ENCODE assay signal across 9 cellular contexts in genomic region chr11:47415091-47415854, GRCh38. TPM values are rescaled to one million over a fixed set of nuclear protein-coding genes. Genes with fewer than 3 reads are reported as not detected.
DNase-seq lines count a peak whose midpoint lies in the region; ATAC-seq and TF ChIP-seq lines count a peak whose summit lies in the region.
"Had no signal": no experiment of that assay in that cellular context is flagged by ENCODE, and none has a peak within 500 bp of the region (broad histone marks: within the 10 kb centered on the region; RNA-seq: fewer than 3 reads in every experiment).

No MANE protein-coding gene starts in this region.

- peak overlapping the region; percentile 81 for H3K27ac ChIP-seq in fibroblast of lung (ENCODE audit: insufficient read depth, low read length)

- H2AFZ ChIP-seq in fibroblast of lung (ENCODE audit: low read length), result no peak overlapping the region

- DNase-seq in fibroblast of lung (ENCODE audit: low read depth in 2 of 2), result no peak
- DNase-seq in ureter (ENCODE audit: low spot score), result no peak
- DNase-seq in NCI-H1092 treated with DMSO at 0.1 percent for 48 hours (lab: John Stamatoyannopoulos, UW), result no peak
- DNase-seq in NOMO-1 (lab: John Stamatoyannopoulos, UW; ENCODE audit: unreplicated experiment in 2 of 2), result no peak
- DNase-seq: effector memory CD8-positive, alpha-beta T cell; NK-92 treated with Interleukin-12 subunit alpha and Interleukin-12 subunit beta, amount 100 ng/mL, for 24 hours had no signal

- no peak overlapping the region for H3K4me3 Mint-ChIP-seq in stimulated activated memory B cell treated with anti-CD40 and anti-IgM and Interleukin-4, amounts not matched to agents 10 μg/mL and 1 μg/mL and 100 μg/mL, for 72 hours
- H3K4me3 Mint-ChIP-seq: effector memory CD8-positive, alpha-beta T cell had no signal

- no peaks in the 10 kb centered on the region for H3K27me3 ChIP-seq in fibroblast of lung (ENCODE audit: control insufficient read depth, insufficient read depth, low read length)

- H3K36me3 Mint-ChIP-seq in stimulated activated memory B cell treated with anti-CD40 and anti-IgM and Interleukin-4, amounts not matched to agents 10 μg/mL and 1 μg/mL and 100 μg/mL, for 72 hours, result peaks cover 52% of the 10 kb centered on the region

- H3K27me3 Mint-ChIP-seq in stimulated activated memory B cell treated with anti-CD40 and anti-IgM and Interleukin-4, amounts not matched to agents 10 μg/mL and 1 μg/mL and 100 μg/mL, for 72 hours, result no peaks in the 10 kb centered on the region
- H3K27me3 Mint-ChIP-seq: effector memory CD8-positive, alpha-beta T cell had no signal

- H3K9me3 ChIP-seq in fibroblast of lung (ENCODE audit: control insufficient read depth, insufficient read depth, low read depth, low read length), result no peaks in the 10 kb centered on the region

- H4K20me1 ChIP-seq in fibroblast of lung (ENCODE audit: control insufficient read depth, extremely low read depth, insufficient read depth, low read length), result no peaks in the 10 kb centered on the region

- H3K36me3 ChIP-seq in fibroblast of lung (ENCODE audit: control insufficient read depth, insufficient read depth, low read length), result peaks cover 57% of the 10 kb centered on the region

- no peak overlapping the region for H3K4me3 ChIP-seq in fibroblast of lung (replicated peaks in 1 of 4; ENCODE audit: control extremely low read depth in 1 of 4, insufficient read depth in 1 of 4, low read depth in 3 of 4, low read length in 4 of 4)

- H3K4me1 ChIP-seq in fibroblast of lung (ENCODE audit: control insufficient read depth, extremely low read depth, insufficient read depth, low read length), result peaks cover 46% of the 10 kb centered on the region

- peaks cover 26% of the 10 kb centered on the region for H3K79me2 ChIP-seq in fibroblast of lung (ENCODE audit: control insufficient read depth, insufficient read depth, low read length)

- peak overlapping the region; percentile 27 for H3K4me2 ChIP-seq in fibroblast of lung (ENCODE audit: extremely low read depth, insufficient read depth, low read length)

- peaks cover 27% of the 10 kb centered on the region for H3K4me1 Mint-ChIP-seq in stimulated activated memory B cell treated with anti-CD40 and anti-IgM and Interleukin-4, amounts not matched to agents 10 μg/mL and 1 μg/mL and 100 μg/mL, for 72 hours

- TF ChIP-seq CTCF in fibroblast of lung (conservative IDR thresholded peaks at IDR 0.05 in 1 of 2, IDR thresholded peaks at IDR 0.05 in 1 of 2; ENCODE audit: low read depth in 1 of 2, low read length in 2 of 2), result no peak

- H3K9ac ChIP-seq in fibroblast of lung (ENCODE audit: insufficient read depth, low read length), result peak overlapping the region; percentile 48

- no peaks in the 10 kb centered on the region for H3K9me3 Mint-ChIP-seq in stimulated activated memory B cell treated with anti-CD40 and anti-IgM and Interleukin-4, amounts not matched to agents 10 μg/mL and 1 μg/mL and 100 μg/mL, for 72 hours
- H3K9me3 Mint-ChIP-seq: effector memory CD8-positive, alpha-beta T cell had no signal

- peak overlapping the region; percentile 42 for H3K27ac Mint-ChIP-seq in stimulated activated memory B cell treated with anti-CD40 and anti-IgM and Interleukin-4, amounts not matched to agents 10 μg/mL and 1 μg/mL and 100 μg/mL, for 72 hours

- ATAC-seq in stimulated activated memory B cell treated with anti-CD40 and anti-IgM and Interleukin-4, amounts not matched to agents 10 μg/mL and 1 μg/mL and 100 μg/mL, for 72 hours, result no peak
- ATAC-seq: effector memory CD8-positive, alpha-beta T cell had no signal

TF ChIP-seq in PFSK-1, 5 proteins besides CTCF, POLR2A, EP300 and RAD21:
- TF ChIP-seq POLR2AphosphoS5 (IDR thresholded peaks at IDR 0.05; ENCODE audit: low read depth, low read length) (peak; percentile 53), FOXP2 (optimal IDR thresholded peaks at IDR 0.05; ENCODE audit: borderline replicate concordance, extremely low read depth, extremely low read length, insufficient read depth) (no peak)

RNA-seq across cellular contexts. Expression of gene SLC39A13, which starts 6.9 kb away (rescaled TPM):
- 50.2 TPM for polyA plus RNA-seq in PFSK-1 (2012; ENCODE audit: insufficient read length, low read depth)
- total RNA-seq in fibroblast of lung (46.0 and 62.9 TPM in 2 replicates), ureter (40.4 TPM)
- polyA plus RNA-seq in fibroblast of lung, result 52.2 and 88.7 TPM in 2 replicates
- 84.9 and 110 TPM in 2 replicates for polyA plus RNA-seq in fibroblast of lung (2012)
- 59.6 and 124 TPM in 2 replicates for polyA minus RNA-seq in fibroblast of lung (ENCODE audit: low replicate concordance)

RNA-seq across cellular contexts. Expression of gene PSMC3, which starts 11.0 kb away (rescaled TPM):
- polyA plus RNA-seq in PFSK-1 (2012; ENCODE audit: insufficient read length, low read depth), result 244 TPM
- total RNA-seq in fibroblast of lung (107 and 155 TPM in 2 replicates), ureter (87.4 TPM)
- 294 and 353 TPM in 2 replicates for polyA plus RNA-seq in fibroblast of lung
- 291 and 347 TPM in 2 replicates for polyA plus RNA-seq in fibroblast of lung (2012)
- polyA minus RNA-seq in fibroblast of lung (ENCODE audit: low replicate concordance), result 87.6 and 137 TPM in 2 replicates

RNA-seq across cellular contexts. Expression of gene RAPSN, which starts 33.7 kb away (rescaled TPM):
- 0.36 TPM for polyA plus RNA-seq in PFSK-1 (2012; ENCODE audit: insufficient read length, low read depth)
- total RNA-seq in fibroblast of lung (under 0.01 and 0.17 TPM in 2 replicates), ureter (0.44 TPM)
- not detected in 2 replicates for polyA plus RNA-seq in fibroblast of lung
- 0.07 TPM in 1 of 2 replicates, not detected in the other for polyA plus RNA-seq in fibroblast of lung (2012)
- polyA minus RNA-seq in fibroblast of lung (ENCODE audit: low replicate concordance), result not detected in 2 replicates

RNA-seq across cellular contexts. Expression of gene SPI1, which starts 36.9 kb away (rescaled TPM):
- not detected for polyA plus RNA-seq in PFSK-1 (2012; ENCODE audit: insufficient read length, low read depth)
- total RNA-seq in fibroblast of lung, result not detected in 2 replicates
- not detected in 2 replicates for polyA plus RNA-seq in fibroblast of lung
- polyA plus RNA-seq in fibroblast of lung (2012), result not detected in 2 replicates
- not detected in 2 replicates for polyA minus RNA-seq in fibroblast of lung (ENCODE audit: low replicate concordance)
- 10.6 TPM for total RNA-seq in ureter
- total RNA-seq: activated CD8-positive, alpha-beta memory T cell treated with anti-CD3 and anti-CD28 coated beads for 36 hours had no signal
